In the genomic region with DNA sequence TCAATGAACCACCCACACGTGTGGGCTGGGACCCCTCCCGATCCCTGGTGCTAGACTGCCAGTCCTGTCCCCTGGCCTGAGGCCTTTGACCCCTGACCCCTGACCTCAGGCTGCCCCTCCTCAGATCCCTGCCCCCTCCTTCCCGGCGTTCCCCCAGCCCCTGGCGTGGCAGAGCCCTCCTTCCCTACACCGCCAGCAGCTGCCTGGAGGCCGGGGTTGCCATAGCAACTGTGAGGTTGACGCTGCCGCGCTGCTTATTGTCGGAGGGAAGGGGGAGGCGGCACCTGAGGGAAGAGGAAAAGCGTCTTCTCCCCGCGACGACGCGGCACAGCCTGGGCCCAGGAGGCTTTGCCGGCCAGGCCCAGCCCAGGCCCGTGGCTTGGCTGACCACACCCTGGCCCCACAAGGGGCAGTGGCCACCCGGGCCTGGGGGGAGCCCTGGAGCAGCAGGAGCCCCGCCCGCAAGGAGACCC, we compare ENCODE assay signal across 10 cellular contexts. TPM values are rescaled to one million over a fixed set of nuclear protein-coding genes. Genes with fewer than 3 reads are reported as not detected.
DNase-seq lines count a peak whose midpoint lies in the region; ATAC-seq, FAIRE-seq and TF ChIP-seq lines count a peak whose summit lies in the region.
"Had no signal": no experiment of that assay in that cellular context is flagged by ENCODE, and none has a peak within 500 bp of the region (broad histone marks: within the 10 kb centered on the region; RNA-seq: fewer than 3 reads in every experiment).

No MANE protein-coding gene starts in this region.

- H3K4me3 Mint-ChIP-seq in astrocyte (ENCODE audit: unreplicated experiment) = no peak overlapping the region
- H3K4me3 Mint-ChIP-seq in activated T-cell treated with anti-CD3 and anti-CD28 coated beads, Interleukin-2, amount 50 U/mL, for 24 hours = no peak overlapping the region

- H3K27me3 ChIP-seq in astrocyte (ENCODE audit: insufficient read depth, low read length) (no peaks in the 10 kb centered on the region), testis (no peaks in the 10 kb centered on the region)

- peak overlapping the region; percentile 78 for H3K4me2 ChIP-seq in astrocyte (ENCODE audit: low read length)

- H3K79me2 ChIP-seq in astrocyte (ENCODE audit: insufficient read depth, low read length) = no peaks in the 10 kb centered on the region

- peaks cover 9% of the 10 kb centered on the region for H3K27me3 Mint-ChIP-seq in astrocyte (ENCODE audit: low read depth, unreplicated experiment)
- no peaks in the 10 kb centered on the region for H3K27me3 Mint-ChIP-seq in activated T-cell treated with anti-CD3 and anti-CD28 coated beads, Interleukin-2, amount 50 U/mL, for 24 hours

- FAIRE-seq in astrocyte (lab: Jason Lieb, UNC) = no peak
- FAIRE-seq: A204.1 had no signal

- no peak for ATAC-seq in GM21786 (IDR thresholded peaks at IDR 0.05; ENCODE audit: unreplicated experiment)

- peak overlapping the region; percentile 73 for H2AFZ ChIP-seq in astrocyte (ENCODE audit: low read depth, low read length)

- H4K20me1 ChIP-seq in astrocyte (ENCODE audit: insufficient read depth, low read length) = peaks cover 7% of the 10 kb centered on the region

- TF ChIP-seq CTCF in astrocyte (IDR thresholded peaks at IDR 0.05; ENCODE audit: insufficient read depth, low read depth, low read length) (no peak), testis (IDR thresholded peaks at IDR 0.05) (no peak)

- H3K36me3 ChIP-seq in astrocyte (ENCODE audit: insufficient read depth, low read length) = no peaks in the 10 kb centered on the region
- no peaks in the 10 kb centered on the region for H3K36me3 ChIP-seq in testis (ENCODE audit: low read depth, missing control alignments)

- no peak for TF ChIP-seq POLR2A in testis (IDR thresholded peaks at IDR 0.05)

- H3K27ac Mint-ChIP-seq in astrocyte (ENCODE audit: unreplicated experiment) = no peak overlapping the region
- H3K27ac Mint-ChIP-seq in activated T-cell treated with anti-CD3 and anti-CD28 coated beads, Interleukin-2, amount 50 U/mL, for 24 hours = no peak overlapping the region

- H3K4me3 ChIP-seq in astrocyte (ENCODE audit: insufficient read depth, low read depth, low read length) (no peak overlapping the region), testis (no peak overlapping the region)

- H3K9me3 ChIP-seq in astrocyte (ENCODE audit: insufficient read depth, low read depth, low read length) (no peaks in the 10 kb centered on the region), testis (no peaks in the 10 kb centered on the region)

- H3K9me3 Mint-ChIP-seq in astrocyte (ENCODE audit: unreplicated experiment) = peaks cover 3% of the 10 kb centered on the region
- H3K9me3 Mint-ChIP-seq in activated T-cell treated with anti-CD3 and anti-CD28 coated beads, Interleukin-2, amount 50 U/mL, for 24 hours = no peaks in the 10 kb centered on the region

- DNase-seq in NCI-H524 (lab: John Stamatoyannopoulos, UW) (peak; percentile 62 to 84), NCI-H524 treated with DMSO at 0.1 percent for 48 hours (lab: John Stamatoyannopoulos, UW) (no peak), astrocyte (ENCODE audit: low read depth) (peak; percentile 74), iPS-NIHi7 (ENCODE audit: extremely low spot score) (peak; percentile 92), testis (peak; percentile 66), activated gamma-delta T cell treated with Interleukin-2 at 50 U/mL for 16 hours (no peak)
- DNase-seq in activated T-cell treated with anti-CD3 and anti-CD28 coated beads, Interleukin-2, amount 50 U/mL, for 24 hours = no peak

- peaks cover 9% of the 10 kb centered on the region for H3K36me3 Mint-ChIP-seq in astrocyte (ENCODE audit: low read depth, unreplicated experiment)
- no peaks in the 10 kb centered on the region for H3K36me3 Mint-ChIP-seq in activated T-cell treated with anti-CD3 and anti-CD28 coated beads, Interleukin-2, amount 50 U/mL, for 24 hours (ENCODE audit: low read depth)

- 45 to 54% methylated on average over 11 to 22 of the region's 23 CpGs for WGBS in testis, 2 donors

- H3K4me1 ChIP-seq in astrocyte (ENCODE audit: insufficient read depth, low read length) (peaks cover 5% of the 10 kb centered on the region), testis (no peaks in the 10 kb centered on the region)

- H3K27ac ChIP-seq in astrocyte (ENCODE audit: low read depth, low read length) = no peak overlapping the region
- H3K27ac ChIP-seq in testis = no peak overlapping the region
- H3K27ac ChIP-seq: VCaP had no signal

- intact Hi-C loops in testis (cut with DNase I; ENCODE audit: low total_unique reads) = no loop called here

- H3K4me1 Mint-ChIP-seq in astrocyte (ENCODE audit: low read depth, unreplicated experiment) = peaks cover 13% of the 10 kb centered on the region
- peaks cover 13% of the 10 kb centered on the region for H3K4me1 Mint-ChIP-seq in activated T-cell treated with anti-CD3 and anti-CD28 coated beads, Interleukin-2, amount 50 U/mL, for 24 hours (ENCODE audit: low read depth)

- H3K9ac ChIP-seq in astrocyte (ENCODE audit: low read length) = peak overlapping the region; percentile 27

RNA-seq across cellular contexts. Expression of gene SHANK3, which starts 32.6 kb away (rescaled TPM):
- 10.1 and 10.6 TPM in 2 replicates for total RNA-seq in astrocyte
- 10 to 100 TPM; 11.4 to 16.0 TPM for total RNA-seq in testis
- 6.3 TPM for polyA plus RNA-seq in testis (ENCODE audit: insufficient read depth, low read depth, low replicate concordance)

RNA-seq across cellular contexts. Expression of gene ACR, which starts 32.7 kb away (rescaled TPM):
- total RNA-seq in astrocyte (not detected in 2 replicates), testis (10 to 100 TPM; 49.5 to 88.7 TPM)
- 181 TPM for polyA plus RNA-seq in testis (ENCODE audit: insufficient read depth, low read depth, low replicate concordance)

Comparison
In these comparisons a context has a peak if more than half of its experiments do, and no peak if none do; other contexts are left out.
1. DNase-seq: peak in NCI-H524 (2 of 2), astrocyte (single experiment), iPS-NIHi7 (single experiment) and testis (single experiment); none in NCI-H524 treated with DMSO at 0.1 percent for 48 hours (single experiment), activated T-cell treated with anti-CD3 and anti-CD28 coated beads, Interleukin-2, amount 50 U/mL, for 24 hours (single experiment) and activated gamma-delta T cell treated with Interleukin-2 at 50 U/mL for 16 hours (single experiment).
2. RNA of gene ACR, which starts 32.7 kb away (total RNA-seq): 49.5 to 88.7 TPM in testis; not detected in astrocyte; every median in the first group is over 10 times any median in the second.